In the genomic region with DNA sequence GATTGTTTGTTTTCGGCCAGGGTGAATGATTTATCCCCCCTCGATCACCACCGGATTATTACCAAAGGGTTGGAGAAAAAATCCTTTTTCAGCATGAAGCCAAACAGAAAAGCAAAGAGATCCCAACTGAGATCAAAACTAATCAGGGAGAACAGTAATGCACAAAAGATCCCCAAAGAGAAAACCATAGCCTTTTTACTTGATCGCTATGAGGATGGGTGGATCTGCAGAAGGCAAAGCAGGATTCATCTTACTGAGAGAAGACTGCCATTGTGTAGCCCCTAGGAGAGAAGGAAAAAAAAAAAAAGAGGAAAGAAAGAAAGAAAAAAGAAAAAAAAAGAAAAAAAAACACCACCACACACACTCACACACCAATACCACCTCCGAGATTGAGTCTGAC, we compare ENCODE assay signal across 10 cellular contexts. TPM values are rescaled to one million over a fixed set of nuclear protein-coding genes. Genes with fewer than 3 reads are reported as not detected.
DNase-seq lines count a peak whose midpoint lies in the region; TF ChIP-seq lines count a peak whose summit lies in the region.
"Had no signal": no experiment of that assay in that cellular context is flagged by ENCODE, and none has a peak within 500 bp of the region (broad histone marks: within the 10 kb centered on the region; RNA-seq: fewer than 3 reads in every experiment).

TSS of gene FGF14 (minus strand) at position 294 of the 400 bp plus-strand sequence.

- H3K27ac ChIP-seq in dorsolateral prefrontal cortex (peak within 1 kb of the TSS in 58 of 59 donors; percentile 12 to 93 (median 82)), muscle layer of duodenum (ENCODE audit: low read length) (no peak within 1 kb of the TSS), uterus (peak within 1 kb of the TSS in 1 of 2 donors; percentile 36)

- no peaks in the 10 kb centered on the region for H3K36me3 ChIP-seq in muscle layer of duodenum (ENCODE audit: control insufficient read depth in 1 of 2, insufficient read depth in 2 of 2, low read length in 2 of 2)
- no peaks in the 10 kb centered on the region for H3K36me3 ChIP-seq in uterus

- peak within 1 kb of the TSS; percentile 17 for H3K27ac Mint-ChIP-seq in activated naive CD4-positive, alpha-beta T cell treated with anti-CD3 and anti-CD28 coated beads, Interleukin-2, amount 50 U/mL, for 24 hours

- H3K9me3 Mint-ChIP-seq in activated naive CD4-positive, alpha-beta T cell treated with anti-CD3 and anti-CD28 coated beads, Interleukin-2, amount 50 U/mL, for 24 hours: peaks cover 4% of the 10 kb centered on the region

- H3K27me3 ChIP-seq in dorsolateral prefrontal cortex (peaks cover 0 to 26% (median 0%) of the 10 kb centered on the region in 45 donors), muscle layer of duodenum (ENCODE audit: low read depth, low read length) (peaks cover 4% of the 10 kb centered on the region), uterus (no peaks in the 10 kb centered on the region)

- H3K4me3 Mint-ChIP-seq in activated naive CD4-positive, alpha-beta T cell treated with anti-CD3 and anti-CD28 coated beads, Interleukin-2, amount 50 U/mL, for 24 hours: peak within 1 kb of the TSS; percentile 77

- H3K27me3 Mint-ChIP-seq in activated naive CD4-positive, alpha-beta T cell treated with anti-CD3 and anti-CD28 coated beads, Interleukin-2, amount 50 U/mL, for 24 hours: peaks cover 48% of the 10 kb centered on the region

- TF ChIP-seq CTCF in dorsolateral prefrontal cortex (IDR thresholded peaks at IDR 0.05 in 54 of 56, conservative IDR thresholded peaks at IDR 0.05 in 2 of 56; ENCODE audit: low read depth in 1 of 56, partially characterized antibody in 56 of 56) (no peak), uterus (IDR thresholded peaks at IDR 0.05) (no peak)

- DNase-seq in activated naive CD4-positive, alpha-beta T cell treated with Interleukin-2 at 50 U/mL for 16 hours: no peak
- DNase-seq in dorsolateral prefrontal cortex (no peak), uterus (no peak), A172 (ENCODE audit: low spot score) (no peak)
- no peak for DNase-seq in activated effector memory CD4-positive, alpha-beta T cell treated with anti-CD3 and anti-CD28 coated beads, Interleukin-2, amount 50 U/mL, for 16 hours
- DNase-seq in stimulated activated naive CD4-positive, alpha-beta T cell (lab: John Stamatoyannopoulos, UW): no peak
- DNase-seq: activated CD4-positive, alpha-beta T cell treated with anti-CD3 and anti-CD28 coated beads, Interleukin-2, amount 50 U/mL, for 1 hour; NCI-H1092 had no signal

- H3K36me3 Mint-ChIP-seq in activated naive CD4-positive, alpha-beta T cell treated with anti-CD3 and anti-CD28 coated beads, Interleukin-2, amount 50 U/mL, for 24 hours: no peaks in the 10 kb centered on the region

- intact Hi-C loops in dorsolateral prefrontal cortex (cut with DNase I) (loop anchor here (5.0 kb wide), 1 partner anchor 259 kb away; no protein-coding TSS in a partner anchor), uterus (cut with DNase I; ENCODE audit: low total_unique reads) (no loop called here)

- H3K4me3 ChIP-seq in dorsolateral prefrontal cortex (peak within 1 kb of the TSS; percentile 43 to 98 (median 69)), muscle layer of duodenum (ENCODE audit: low read depth in 1 of 2, low read length in 2 of 2) (peak within 1 kb of the TSS; percentile 72 to 88), uterus (peak within 1 kb of the TSS; percentile 34 to 41)

- H3K9me3 ChIP-seq in muscle layer of duodenum (ENCODE audit: control insufficient read depth in 1 of 2, low read length in 2 of 2) (no peaks in the 10 kb centered on the region), uterus (no peaks in the 10 kb centered on the region)

- H3K4me1 ChIP-seq in muscle layer of duodenum (ENCODE audit: control insufficient read depth in 1 of 2, insufficient read depth in 2 of 2, low read length in 2 of 2) (peaks cover 3 to 18% of the 10 kb centered on the region in 2 donors), uterus (peaks cover 0 to 8% of the 10 kb centered on the region in 2 donors)

- no peak for TF ChIP-seq POLR2A in uterus (IDR thresholded peaks at IDR 0.05)

- peaks cover 28% of the 10 kb centered on the region for H3K4me1 Mint-ChIP-seq in activated naive CD4-positive, alpha-beta T cell treated with anti-CD3 and anti-CD28 coated beads, Interleukin-2, amount 50 U/mL, for 24 hours

RNA-seq across cellular contexts. Expression of gene FGF14, which starts in this region (rescaled TPM):
- 100 to 1,000 TPM in 34 of 120 experiments, 10 to 100 TPM in 86; 22.1 to 135 (median 87.7) TPM for total RNA-seq in dorsolateral prefrontal cortex
- total RNA-seq in uterus: under 1 TPM in 3 of 4 donors, not detected in 1; under 0.01 to 0.98 (median 0.62) TPM
- total RNA-seq in A172 (2014; rRNA removed; shearing (Covaris generic)): under 0.01 and 0.07 TPM in 2 replicates

Comparison
In these comparisons a context has a peak if more than half of its experiments do, and no peak if none do; other contexts are left out.
1. RNA of gene FGF14 (total RNA-seq): 22.1 to 135 TPM in dorsolateral prefrontal cortex; under 0.01 to 0.98 TPM in uterus and under 0.01 to 0.07 TPM in A172; every median in the first group is over 10 times any median in the second.
2. Peak in every context shown above with its lines, with median percentiles within 50 percentile points of each other: H3K4me3 ChIP-seq.